Comparison of ENCODE assay signal across 9 cellular contexts in the genomic region with DNA sequence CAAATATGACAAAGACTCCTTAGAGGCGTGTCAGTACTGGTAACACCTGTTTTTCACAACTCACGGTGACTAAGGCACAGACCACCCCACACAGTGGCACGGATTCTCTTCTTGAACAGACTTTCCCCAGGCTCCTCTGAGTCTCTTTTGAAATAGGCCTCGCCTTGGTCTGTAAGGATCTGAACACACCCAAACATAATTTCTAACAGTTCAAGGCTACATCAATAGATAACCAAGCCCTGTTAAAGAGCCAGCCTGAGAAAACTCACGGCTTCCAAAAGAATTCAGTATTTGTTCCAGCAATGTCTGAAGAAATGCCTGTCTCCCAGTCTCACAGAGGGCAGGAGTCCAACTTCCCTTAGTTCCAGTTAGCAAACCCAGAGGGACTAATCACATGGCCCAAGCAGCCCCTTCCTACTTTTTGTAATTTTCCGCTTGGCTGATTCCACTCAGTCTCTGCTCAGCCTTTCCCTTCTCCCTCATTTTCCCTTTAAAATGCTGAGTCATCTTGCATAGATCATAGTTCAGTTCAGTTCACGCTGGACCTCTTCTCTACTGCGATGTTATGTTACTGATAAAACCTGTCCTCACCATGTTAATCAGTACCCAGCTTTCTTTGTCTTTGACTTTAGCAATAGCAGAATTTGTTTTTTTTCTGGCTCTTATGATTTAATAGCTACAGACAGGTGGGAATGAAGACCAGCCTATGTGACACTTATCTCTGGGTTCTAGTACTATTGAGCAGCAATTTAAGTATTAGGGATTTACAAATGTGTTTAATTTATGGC. TPM values are rescaled to one million over a fixed set of nuclear protein-coding genes. Genes with fewer than 3 reads are reported as not detected.
A peak's percentile ranks its signal among the peaks of the same experiment; 100 is the strongest.
DNase-seq lines count a peak whose midpoint lies in the region; ATAC-seq and TF ChIP-seq lines count a peak whose summit lies in the region.
"Had no signal": no experiment of that assay in that cellular context is flagged by ENCODE, and none has a peak within 500 bp of the region (broad histone marks: within the 10 kb centered on the region; RNA-seq: fewer than 3 reads in every experiment).

No MANE protein-coding gene starts in this region.

- no peak for TF ChIP-seq POLR2A in lower leg skin (IDR thresholded peaks at IDR 0.05)

- H3K4me3 ChIP-seq in AG10803 (ENCODE audit: low read length): peak overlapping the region; percentile 28
- peak overlapping the region; percentile 43 for H3K4me3 ChIP-seq in coronary artery
- no peak overlapping the region for H3K4me3 ChIP-seq in lower leg skin (ENCODE audit: low read depth, poor library complexity, severe bottlenecking)

- DNase-seq in AG10803 (ENCODE audit: low read depth) (peak; percentile 97), NCI-H1417 treated with DMSO at 0.1 percent for 48 hours (lab: John Stamatoyannopoulos, UW) (peak; percentile 26), coronary artery (ENCODE audit: low spot score) (peak; percentile 92), lower leg skin (ENCODE audit: low spot score in 2 of 2) (peak; percentile 84 to 90), type B pancreatic cell (ENCODE audit: extremely low spot score, unreplicated experiment) (no peak)
- DNase-seq in CD4-positive, alpha-beta T cell: no peak

- H3K9me3 ChIP-seq in CD4-positive, alpha-beta T cell (ENCODE audit: control insufficient read depth, low read length): no peaks in the 10 kb centered on the region

- CTCF ChIA-PET in CD4-positive, alpha-beta T cell (lab: Charles Lee): no interaction called here

- H3K27ac Mint-ChIP-seq in type B pancreatic cell: peak overlapping the region; percentile 95
- no peak overlapping the region for H3K27ac Mint-ChIP-seq in CD4-positive, alpha-beta T cell
- H3K27ac Mint-ChIP-seq: stimulated activated naive CD8-positive, alpha-beta T cell treated with anti-CD3 and anti-CD28 coated beads, Interleukin-15, Interleukin-2, amounts not matched to agents 100 ng/mL and 50 ng/mL, for 24 hours had no signal

- no peaks in the 10 kb centered on the region for H3K27me3 ChIP-seq in CD4-positive, alpha-beta T cell (ENCODE audit: control insufficient read depth, insufficient read depth, low read length)

- TF ChIP-seq CTCF in AG10803 (conservative IDR thresholded peaks at IDR 0.05; ENCODE audit: low read length): no peak
- TF ChIP-seq CTCF in coronary artery (IDR thresholded peaks at IDR 0.05): no peak
- no peak for TF ChIP-seq CTCF in lower leg skin (IDR thresholded peaks at IDR 0.05)
- TF ChIP-seq CTCF in type B pancreatic cell (conservative IDR thresholded peaks at IDR 0.05): no peak
- TF ChIP-seq CTCF in CD4-positive, alpha-beta T cell (IDR thresholded peaks at IDR 0.05): no peak

- peak overlapping the region; percentile 50 for H3K4me3 Mint-ChIP-seq in type B pancreatic cell
- no peak overlapping the region for H3K4me3 Mint-ChIP-seq in CD4-positive, alpha-beta T cell
- H3K4me3 Mint-ChIP-seq: stimulated activated naive CD8-positive, alpha-beta T cell treated with anti-CD3 and anti-CD28 coated beads, Interleukin-15, Interleukin-2, amounts not matched to agents 100 ng/mL and 50 ng/mL, for 24 hours had no signal

- no peaks in the 10 kb centered on the region for H3K36me3 Mint-ChIP-seq in type B pancreatic cell
- no peaks in the 10 kb centered on the region for H3K36me3 Mint-ChIP-seq in CD4-positive, alpha-beta T cell (ENCODE audit: low read depth)

- H3K27me3 Mint-ChIP-seq in type B pancreatic cell: no peaks in the 10 kb centered on the region
- H3K27me3 Mint-ChIP-seq in CD4-positive, alpha-beta T cell: no peaks in the 10 kb centered on the region
- H3K27me3 Mint-ChIP-seq: stimulated activated naive CD8-positive, alpha-beta T cell treated with anti-CD3 and anti-CD28 coated beads, Interleukin-15, Interleukin-2, amounts not matched to agents 100 ng/mL and 50 ng/mL, for 24 hours had no signal

- WGBS in lower leg skin, 2 donors: 9 to 15% methylated on average over 8 of the region's 8 CpGs

- peak overlapping the region; percentile 80 to 93 for H3K27ac ChIP-seq in coronary artery
- no peak overlapping the region for H3K27ac ChIP-seq in CD4-positive, alpha-beta T cell (ENCODE audit: low read depth, low read length)

- intact Hi-C loops in lower leg skin (cut with DNase I; ENCODE audit: low total_unique reads): loop anchor here (10.0 kb wide), 1 partner anchor 467 kb away; no protein-coding TSS in a partner anchor
- intact Hi-C loops in CD4-positive, alpha-beta T cell (cut with DNase I, micrococcal nuclease): no loop called here

- peaks cover 17% of the 10 kb centered on the region for H3K4me1 Mint-ChIP-seq in type B pancreatic cell (ENCODE audit: unreplicated experiment)
- no peaks in the 10 kb centered on the region for H3K4me1 Mint-ChIP-seq in CD4-positive, alpha-beta T cell (ENCODE audit: low read depth)

- POLR2A ChIA-PET in CD4-positive, alpha-beta T cell (lab: Charles Lee): no interaction called here

- no peaks in the 10 kb centered on the region for H3K9me3 Mint-ChIP-seq in type B pancreatic cell
- H3K9me3 Mint-ChIP-seq in CD4-positive, alpha-beta T cell: peaks cover 8% of the 10 kb centered on the region
- H3K9me3 Mint-ChIP-seq: stimulated activated naive CD8-positive, alpha-beta T cell treated with anti-CD3 and anti-CD28 coated beads, Interleukin-15, Interleukin-2, amounts not matched to agents 100 ng/mL and 50 ng/mL, for 24 hours had no signal

- ATAC-seq in HG03196 (IDR thresholded peaks at IDR 0.05; ENCODE audit: unreplicated experiment) (no peak), GM21360 (IDR thresholded peaks at IDR 0.05; ENCODE audit: unreplicated experiment) (no peak)
- ATAC-seq in CD4-positive, alpha-beta T cell (ENCODE audit: poor library complexity): no peak

RNA-seq across cellular contexts. Expression of a gene that starts 22.6 kb away (rescaled TPM):
- total RNA-seq in lower leg skin: 10 to 100 TPM; 17.2 to 38.7 (median 29.6) TPM
- total RNA-seq in type B pancreatic cell (ENCODE audit: low replicate concordance): 9.5 and 14.6 TPM in 2 replicates
- 1 to 10 TPM; 1.9 to 2.0 TPM for total RNA-seq in CD4-positive, alpha-beta T cell

Comparison
In these comparisons a context has a peak if more than half of its experiments do, and no peak if none do; other contexts are left out.
1. DNase-seq: peak in AG10803 (single experiment), NCI-H1417 treated with DMSO at 0.1 percent for 48 hours (single experiment), coronary artery (single experiment) and lower leg skin (2 of 2); none in type B pancreatic cell (single experiment) and CD4-positive, alpha-beta T cell (0 of 10).